22 cellular contexts compared by ENCODE assay signal in the genomic region with DNA sequence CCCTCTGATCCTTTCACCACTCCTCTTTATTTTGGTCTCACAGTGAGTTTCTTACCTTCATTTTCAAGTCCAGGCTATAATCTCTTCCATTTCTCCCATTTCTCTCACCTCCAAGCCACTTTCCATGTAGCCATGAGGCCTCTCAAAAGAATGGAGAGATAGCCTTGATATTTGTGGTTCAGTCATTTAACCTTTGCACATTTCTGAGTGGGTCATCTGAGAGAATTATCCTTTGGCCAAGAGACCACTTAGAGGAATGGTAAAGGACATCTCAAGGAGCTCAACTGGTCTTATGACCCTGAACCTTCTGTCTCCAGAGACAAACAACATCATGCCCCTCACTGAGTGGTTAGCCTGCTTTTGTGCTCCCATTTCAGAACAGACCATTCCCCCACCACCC.
"Had no signal": no experiment of that assay in that cellular context is flagged by ENCODE, and none has a peak within 500 bp of the region (broad histone marks: within the 10 kb centered on the region; RNA-seq: fewer than 3 reads in every experiment).

No MANE protein-coding gene starts in this region.

- ATAC-seq: activated CD8-positive, alpha-beta memory T cell treated with anti-CD3 and anti-CD28 coated beads, Interleukin-2, amount 10 ng/mL, durations not matched to agents 7 days and 5 days; Panc1 had no signal

- DNase-seq: activated B cell treated with CpG ODN at 0.5 μM for 24 hours; activated CD4-positive, alpha-beta T cell treated with anti-CD3 and anti-CD28 coated beads for 1 hour; activated CD4-positive, alpha-beta T cell treated with anti-CD3 and anti-CD28 coated beads, Interleukin-2, amount 10 ng/mL, durations not matched to agents 24 days and 14 days; activated CD4-positive, alpha-beta T cell treated with anti-CD3 and anti-CD28 coated beads, Interleukin-2, amount 50 U/mL, for 48 hours; activated CD8-positive, alpha-beta memory T cell treated with anti-CD3 and anti-CD28 coated beads, Interleukin-2, amount 10 ng/mL, durations not matched to agents 7 days and 5 days; activated effector memory CD4-positive, alpha-beta T cell treated with Interleukin-2 at 50 U/mL for 16 hours; activated naive CD4-positive, alpha-beta T cell; activated T-cell treated with anti-CD3 and anti-CD28 coated beads, Interleukin-2, amount 50 U/mL, for 24 hours; amniotic stem cell; Kasumi-1; KBM-7; NCI-H1092; NCI-H1417 treated with DMSO at 0.1 percent for 48 hours; NCI-H1694; NCI-H2029; NCI-H2107; NCI-H2171 treated with DMSO at 0.1 percent for 48 hours; NCI-H226; NCI-H774; OCI-M1; SHP77 had no signal
